In the genomic region with DNA sequence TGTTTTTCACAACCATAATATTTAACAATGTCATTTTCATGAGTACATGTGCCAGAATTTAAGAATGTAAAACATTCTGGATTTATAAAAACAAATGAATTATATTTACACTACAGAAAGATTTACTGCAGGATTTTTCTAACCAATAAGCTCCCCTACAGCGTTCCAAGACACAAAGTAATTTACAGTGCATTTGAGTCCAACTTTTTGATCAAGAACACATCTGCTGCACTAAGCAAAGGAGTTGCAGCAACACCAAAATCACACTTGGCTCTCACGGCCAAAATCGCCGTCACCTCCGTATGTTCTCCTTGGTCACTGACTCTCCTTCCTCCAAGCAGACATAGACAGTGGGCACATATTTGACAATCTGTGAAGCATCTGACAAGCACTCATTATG, we compare ENCODE assay signal across 2 cellular contexts.
TF ChIP-seq lines count a peak whose summit lies in the region.

No MANE protein-coding gene starts in this region.

TF ChIP-seq in IMR-90, 13 proteins besides CTCF, POLR2A, EP300 and RAD21:
- no peak for TF ChIP-seq SMC3 (IDR thresholded peaks at IDR 0.05; ENCODE audit: low read depth, low read length)
- no peak for TF ChIP-seq CEBPB (IDR thresholded peaks at IDR 0.05; ENCODE audit: low read depth, low read length)
- TF ChIP-seq, protein P1, sequence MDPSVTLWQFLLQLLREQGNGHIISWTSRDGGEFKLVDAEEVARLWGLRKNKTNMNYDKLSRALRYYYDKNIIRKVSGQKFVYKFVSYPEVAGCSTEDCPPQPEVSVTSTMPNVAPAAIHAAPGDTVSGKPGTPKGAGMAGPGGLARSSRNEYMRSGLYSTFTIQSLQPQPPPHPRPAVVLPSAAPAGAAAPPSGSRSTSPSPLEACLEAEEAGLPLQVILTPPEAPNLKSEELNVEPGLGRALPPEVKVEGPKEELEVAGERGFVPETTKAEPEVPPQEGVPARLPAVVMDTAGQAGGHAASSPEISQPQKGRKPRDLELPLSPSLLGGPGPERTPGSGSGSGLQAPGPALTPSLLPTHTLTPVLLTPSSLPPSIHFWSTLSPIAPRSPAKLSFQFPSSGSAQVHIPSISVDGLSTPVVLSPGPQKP (IDR thresholded peaks at IDR 0.05; ENCODE audit: borderline replicate concordance, low read depth, low read length), result no peak
- no peak for TF ChIP-seq MAZ (IDR thresholded peaks at IDR 0.05; ENCODE audit: borderline replicate concordance, low read depth, low read length)
- TF ChIP-seq NFE2L2 (IDR thresholded peaks at IDR 0.05; ENCODE audit: low read depth, low read length), result no peak
- TF ChIP-seq RCOR1 (IDR thresholded peaks at IDR 0.05; ENCODE audit: insufficient replicate concordance, low read length), result no peak
- no peak for TF ChIP-seq FOS (IDR thresholded peaks at IDR 0.05; ENCODE audit: low read depth, low read length)
- no peak for TF ChIP-seq RFX5 (IDR thresholded peaks at IDR 0.05; ENCODE audit: low read depth, low read length)
- no peak for TF ChIP-seq BHLHE40 (IDR thresholded peaks at IDR 0.05; ENCODE audit: low read depth, low read length)
- TF ChIP-seq MAFK (IDR thresholded peaks at IDR 0.05; ENCODE audit: low read depth, low read length), result no peak
- no peak for TF ChIP-seq MXI1 (IDR thresholded peaks at IDR 0.05; ENCODE audit: borderline replicate concordance, low read depth, low read length)
- no peak for TF ChIP-seq CHD1 (IDR thresholded peaks at IDR 0.05; ENCODE audit: low read depth, low read length)
- TF ChIP-seq, protein P2, sequence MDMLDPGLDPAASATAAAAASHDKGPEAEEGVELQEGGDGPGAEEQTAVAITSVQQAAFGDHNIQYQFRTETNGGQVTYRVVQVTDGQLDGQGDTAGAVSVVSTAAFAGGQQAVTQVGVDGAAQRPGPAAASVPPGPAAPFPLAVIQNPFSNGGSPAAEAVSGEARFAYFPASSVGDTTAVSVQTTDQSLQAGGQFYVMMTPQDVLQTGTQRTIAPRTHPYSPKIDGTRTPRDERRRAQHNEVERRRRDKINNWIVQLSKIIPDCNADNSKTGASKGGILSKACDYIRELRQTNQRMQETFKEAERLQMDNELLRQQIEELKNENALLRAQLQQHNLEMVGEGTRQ (IDR thresholded peaks at IDR 0.05; ENCODE audit: low read depth, low read length), result no peak

TF ChIP-seq in GM12878, 131 proteins besides CTCF, POLR2A, EP300 and RAD21:
- no peak for TF ChIP-seq HDGF (IDR thresholded peaks at IDR 0.05)
- TF ChIP-seq, protein P1 (IDR thresholded peaks at IDR 0.05; ENCODE audit: low read depth, low read length), result no peak
- TF ChIP-seq NFIC (IDR thresholded peaks at IDR 0.05; ENCODE audit: low read depth, low read length), result no peak
- TF ChIP-seq, protein P3, sequence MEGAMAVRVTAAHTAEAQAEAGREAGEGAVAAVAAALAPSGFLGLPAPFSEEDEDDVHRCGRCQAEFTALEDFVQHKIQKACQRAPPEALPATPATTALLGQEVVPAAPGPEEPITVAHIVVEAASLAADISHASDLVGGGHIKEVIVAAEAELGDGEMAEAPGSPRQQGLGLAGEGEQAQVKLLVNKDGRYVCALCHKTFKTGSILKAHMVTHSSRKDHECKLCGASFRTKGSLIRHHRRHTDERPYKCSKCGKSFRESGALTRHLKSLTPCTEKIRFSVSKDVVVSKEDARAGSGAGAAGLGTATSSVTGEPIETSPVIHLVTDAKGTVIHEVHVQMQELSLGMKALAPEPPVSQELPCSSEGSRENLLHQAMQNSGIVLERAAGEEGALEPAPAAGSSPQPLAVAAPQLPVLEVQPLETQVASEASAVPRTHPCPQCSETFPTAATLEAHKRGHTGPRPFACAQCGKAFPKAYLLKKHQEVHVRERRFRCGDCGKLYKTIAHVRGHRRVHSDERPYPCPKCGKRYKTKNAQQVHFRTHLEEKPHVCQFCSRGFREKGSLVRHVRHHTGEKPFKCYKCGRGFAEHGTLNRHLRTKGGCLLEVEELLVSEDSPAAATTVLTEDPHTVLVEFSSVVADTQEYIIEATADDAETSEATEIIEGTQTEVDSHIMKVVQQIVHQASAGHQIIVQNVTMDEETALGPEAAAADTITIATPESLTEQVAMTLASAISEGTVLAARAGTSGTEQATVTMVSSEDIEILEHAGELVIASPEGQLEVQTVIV (IDR thresholded peaks at IDR 0.05; ENCODE audit: borderline replicate concordance, partially characterized antibody), result no peak
- TF ChIP-seq NFXL1 (IDR thresholded peaks at IDR 0.05; ENCODE audit: borderline replicate concordance), result no peak
- no peak for TF ChIP-seq SMARCA5 (IDR thresholded peaks at IDR 0.05)
- TF ChIP-seq, protein P4, sequence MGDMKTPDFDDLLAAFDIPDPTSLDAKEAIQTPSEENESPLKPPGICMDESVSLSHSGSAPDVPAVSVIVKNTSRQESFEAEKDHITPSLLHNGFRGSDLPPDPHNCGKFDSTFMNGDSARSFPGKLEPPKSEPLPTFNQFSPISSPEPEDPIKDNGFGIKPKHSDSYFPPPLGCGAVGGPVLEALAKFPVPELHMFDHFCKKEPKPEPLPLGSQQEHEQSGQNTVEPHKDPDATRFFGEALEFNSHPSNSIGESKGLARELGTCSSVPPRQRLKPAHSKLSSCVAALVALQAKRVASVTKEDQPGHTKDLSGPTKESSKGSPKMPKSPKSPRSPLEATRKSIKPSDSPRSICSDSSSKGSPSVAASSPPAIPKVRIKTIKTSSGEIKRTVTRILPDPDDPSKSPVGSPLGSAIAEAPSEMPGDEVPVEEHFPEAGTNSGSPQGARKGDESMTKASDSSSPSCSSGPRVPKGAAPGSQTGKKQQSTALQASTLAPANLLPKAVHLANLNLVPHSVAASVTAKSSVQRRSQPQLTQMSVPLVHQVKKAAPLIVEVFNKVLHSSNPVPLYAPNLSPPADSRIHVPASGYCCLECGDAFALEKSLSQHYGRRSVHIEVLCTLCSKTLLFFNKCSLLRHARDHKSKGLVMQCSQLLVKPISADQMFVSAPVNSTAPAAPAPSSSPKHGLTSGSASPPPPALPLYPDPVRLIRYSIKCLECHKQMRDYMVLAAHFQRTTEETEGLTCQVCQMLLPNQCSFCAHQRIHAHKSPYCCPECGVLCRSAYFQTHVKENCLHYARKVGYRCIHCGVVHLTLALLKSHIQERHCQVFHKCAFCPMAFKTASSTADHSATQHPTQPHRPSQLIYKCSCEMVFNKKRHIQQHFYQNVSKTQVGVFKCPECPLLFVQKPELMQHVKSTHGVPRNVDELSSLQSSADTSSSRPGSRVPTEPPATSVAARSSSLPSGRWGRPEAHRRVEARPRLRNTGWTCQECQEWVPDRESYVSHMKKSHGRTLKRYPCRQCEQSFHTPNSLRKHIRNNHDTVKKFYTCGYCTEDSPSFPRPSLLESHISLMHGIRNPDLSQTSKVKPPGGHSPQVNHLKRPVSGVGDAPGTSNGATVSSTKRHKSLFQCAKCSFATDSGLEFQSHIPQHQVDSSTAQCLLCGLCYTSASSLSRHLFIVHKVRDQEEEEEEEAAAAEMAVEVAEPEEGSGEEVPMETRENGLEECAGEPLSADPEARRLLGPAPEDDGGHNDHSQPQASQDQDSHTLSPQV (IDR thresholded peaks at IDR 0.05), result no peak
- no peak for TF ChIP-seq ZNF384 (IDR thresholded peaks at IDR 0.05; ENCODE audit: borderline replicate concordance, low read depth, low read length)
